ENCODE assay signal across 8 cellular contexts in genomic region chrX:37684918-37685317, GRCh38. TPM values are rescaled to one million over a fixed set of nuclear protein-coding genes. Genes with fewer than 3 reads are reported as not detected.
DNase-seq lines count a peak whose midpoint lies in the region; ATAC-seq and TF ChIP-seq lines count a peak whose summit lies in the region.

No MANE protein-coding gene starts in this region.

- no peak overlapping the region for H3K27ac ChIP-seq in OCI-LY1 (ENCODE audit: low read depth, low read length, poor library complexity, severe bottlenecking)
- H3K27ac ChIP-seq in gastrocnemius medialis: peak overlapping the region; percentile 81 to 88 (median 87)
- no peak overlapping the region for H3K27ac ChIP-seq in left lung

- H3K4me3 ChIP-seq in OCI-LY1 (ENCODE audit: low read depth, low read length, poor library complexity, severe bottlenecking) (peak overlapping the region; percentile 54), gastrocnemius medialis (peak overlapping the region in 1 of 4 donors; percentile 58), left lung (no peak overlapping the region)

- no peaks in the 10 kb centered on the region for H3K36me3 ChIP-seq in OCI-LY1 (ENCODE audit: insufficient read depth, low read length)
- no peaks in the 10 kb centered on the region for H3K36me3 ChIP-seq in gastrocnemius medialis
- no peaks in the 10 kb centered on the region for H3K36me3 ChIP-seq in left lung

- H3K9me3 ChIP-seq in OCI-LY1 (ENCODE audit: low read length): no peaks in the 10 kb centered on the region
- H3K9me3 ChIP-seq in gastrocnemius medialis: no peaks in the 10 kb centered on the region
- H3K9me3 ChIP-seq in left lung: no peaks in the 10 kb centered on the region

- peak overlapping the region; percentile 50 for H3K4me2 ChIP-seq in OCI-LY1 (ENCODE audit: low read length)

- no peaks in the 10 kb centered on the region for H3K79me2 ChIP-seq in OCI-LY1 (ENCODE audit: insufficient read depth, low read length)

- no peak for TF ChIP-seq POLR2A in erythroblast (IDR thresholded peaks at IDR 0.05; ENCODE audit: low read length)
- no peak for TF ChIP-seq POLR2A in gastrocnemius medialis (IDR thresholded peaks at IDR 0.05)

- no peak for TF ChIP-seq CTCF in OCI-LY1 (IDR thresholded peaks at IDR 0.05; ENCODE audit: low read length)
- no peak for TF ChIP-seq CTCF in gastrocnemius medialis (IDR thresholded peaks at IDR 0.05 in 4 of 5, conservative IDR thresholded peaks at IDR 0.05 in 1 of 5)
- TF ChIP-seq CTCF in left lung (IDR thresholded peaks at IDR 0.05): no peak

- H3K4me1 ChIP-seq in OCI-LY1 (ENCODE audit: insufficient read depth, low read length, severe bottlenecking) (peaks cover 3% of the 10 kb centered on the region), gastrocnemius medialis (peaks cover 0 to 7% of the 10 kb centered on the region in 2 donors), left lung (no peaks in the 10 kb centered on the region)

- in situ Hi-C loops in gastrocnemius medialis (cut with MboI; ENCODE audit: low sequenced_read_pairs in 4 of 4): no loop called here

- intact Hi-C loops in gastrocnemius medialis (cut with DNase I; ENCODE audit: low total_unique reads) (no loop called here), left lung (cut with DNase I) (no loop called here)

- peak; percentile 39 to 42 for ATAC-seq in gastrocnemius medialis
- no peak for ATAC-seq in left lung

- no peak overlapping the region for H2AFZ ChIP-seq in OCI-LY1 (ENCODE audit: low read length)

- DNase-seq in NCI-H524 (lab: John Stamatoyannopoulos, UW) (peak; percentile 14 to 28), NCI-H524 treated with DMSO at 0.1 percent for 48 hours (lab: John Stamatoyannopoulos, UW) (no peak), erythroblast (lab: John Stamatoyannopoulos, UW) (peak; percentile 48 to 50), gastrocnemius medialis (no peak), COLO668 (lab: John Stamatoyannopoulos, UW; ENCODE audit: unreplicated experiment) (no peak), left lung (no peak), dermis blood vessel endothelial cell (no peak)

- H3K27me3 ChIP-seq in OCI-LY1 (ENCODE audit: insufficient read depth, low read length) (no peaks in the 10 kb centered on the region), gastrocnemius medialis (no peaks in the 10 kb centered on the region), left lung (peaks cover 0 to 13% of the 10 kb centered on the region in 2 donors)

- no peaks in the 10 kb centered on the region for H3K9me2 ChIP-seq in OCI-LY1 (ENCODE audit: low read depth, low read length)

- no peak overlapping the region for H3K9ac ChIP-seq in OCI-LY1 (ENCODE audit: low read length)

- H3F3A ChIP-seq in OCI-LY1 (ENCODE audit: insufficient read depth, low read length): no peaks in the 10 kb centered on the region

- H4K20me1 ChIP-seq in OCI-LY1 (ENCODE audit: insufficient read depth, low read length): no peaks in the 10 kb centered on the region

RNA-seq across cellular contexts. Expression of gene XK, which starts 0.7 kb away (rescaled TPM):
- total RNA-seq in gastrocnemius medialis (1 to 10 TPM; 2.8 to 8.8 (median 5.1) TPM), left lung (1 to 10 TPM; 2.5 to 2.9 TPM), dermis blood vessel endothelial cell (0.05 TPM in 1 of 2 replicates, not detected in the other)

Comparison
In these comparisons a context has a peak if more than half of its experiments do, and no peak if none do; other contexts are left out.
1. DNase-seq: peak in NCI-H524 (2 of 2) and erythroblast (2 of 2); none in NCI-H524 treated with DMSO at 0.1 percent for 48 hours (single experiment), gastrocnemius medialis (0 of 2), COLO668 (single experiment), left lung (0 of 2) and dermis blood vessel endothelial cell (single experiment).
2. H3K27ac ChIP-seq: peak in gastrocnemius medialis (4 of 4); none in OCI-LY1 (single experiment) and left lung (0 of 2).